9 cellular contexts compared by ENCODE assay signal in the genomic region with DNA sequence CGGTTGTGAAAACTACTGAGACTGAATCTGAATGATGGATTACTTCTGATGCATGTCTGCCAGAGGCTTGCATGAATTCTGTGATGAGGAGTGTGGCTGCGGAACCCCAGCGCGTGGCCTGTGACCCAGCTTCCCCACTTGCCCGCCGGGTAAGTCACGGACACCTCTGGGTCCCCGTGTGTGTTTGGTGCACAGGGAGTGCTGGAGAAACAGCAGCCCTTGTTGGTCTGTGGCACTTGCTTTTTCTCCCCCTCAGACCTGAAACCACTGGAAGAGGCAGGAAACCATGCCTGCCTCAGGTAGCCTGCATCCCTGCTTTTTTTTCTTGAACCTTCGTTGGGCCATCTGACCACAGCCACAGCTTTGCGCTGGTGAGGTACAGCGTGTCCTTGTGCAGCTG. TPM values are rescaled to one million over a fixed set of nuclear protein-coding genes. Genes with fewer than 3 reads are reported as not detected.
DNase-seq lines count a peak whose midpoint lies in the region; ATAC-seq, FAIRE-seq and TF ChIP-seq lines count a peak whose summit lies in the region.
"Had no signal": no experiment of that assay in that cellular context is flagged by ENCODE, and none has a peak within 500 bp of the region (broad histone marks: within the 10 kb centered on the region; RNA-seq: fewer than 3 reads in every experiment).

No MANE protein-coding gene starts in this region.

- RAD21 ChIA-PET in GM12878 (lab: Charles Lee; ENCODE audit: unreplicated experiment), result interaction anchor here (0.7 to 1.0 kb wide), 2 partner anchors 16 to 77 kb away, joined by 3 read pairs; no protein-coding TSS in a partner anchor

- FAIRE-seq in GM12878 (lab: Jason Lieb, UNC), result no peak

- peak overlapping the region in 1 of 2 experiments; percentile 24 for H3K23ac ChIP-seq in mesenchymal stem cell (ENCODE audit: low read length in 2 of 2)

- no peak overlapping the region for H2AK5ac ChIP-seq in mesenchymal stem cell (ENCODE audit: low read length, severe bottlenecking)

- H3K27ac Mint-ChIP-seq in activated T-cell treated with anti-CD3 and anti-CD28 coated beads, Interleukin-2, amount 50 U/mL, for 72 hours, result peak overlapping the region; percentile 43

- ATAC-seq in activated T-cell treated with anti-CD3 and anti-CD28 coated beads, Interleukin-2, amount 50 U/mL, for 72 hours (replicated peaks in 1 of 2), result no peak
- no peak for ATAC-seq in GM12878
- ATAC-seq in HG03460 (IDR thresholded peaks at IDR 0.05; ENCODE audit: unreplicated experiment), result no peak
- no peak for ATAC-seq in aorta (ENCODE audit: low FRiP score)

- peak overlapping the region; percentile 5 to 17 for H3K4me3 Mint-ChIP-seq in activated T-cell treated with anti-CD3 and anti-CD28 coated beads, Interleukin-2, amount 50 U/mL, for 72 hours

- TF ChIP-seq CTCF in GM12878 (IDR thresholded peaks at IDR 0.05 in 2 of 3, conservative IDR thresholded peaks at IDR 0.05 in 1 of 3; ENCODE audit: control insufficient read depth in 2 of 3, extremely low read depth in 1 of 3, insufficient read depth in 1 of 3, low read depth in 3 of 3, low read length in 3 of 3), result no peak

- no peak for TF ChIP-seq POLR2A in GM12878 (IDR thresholded peaks at IDR 0.05; ENCODE audit: low read depth, low read length)

- peaks cover 0 to 17% of the 10 kb centered on the region in 2 experiments; a peak in 1 of 4 replicates for H3K36me3 ChIP-seq in GM12878 (ENCODE audit: control insufficient read depth in 2 of 2, insufficient read depth in 2 of 2, low read length in 1 of 2)
- H3K36me3 ChIP-seq in mesenchymal stem cell (ENCODE audit: control insufficient read depth in 1 of 2, insufficient read depth in 2 of 2, low read depth in 1 of 2, low read length in 2 of 2), result peaks cover 8 to 20% of the 10 kb centered on the region in 2 experiments
- peaks cover 25% of the 10 kb centered on the region for H3K36me3 ChIP-seq in thymus (ENCODE audit: control insufficient read depth, insufficient read depth)
- H3K36me3 ChIP-seq in aorta (ENCODE audit: control insufficient read depth in 1 of 2, insufficient read depth in 2 of 2, low read length in 1 of 2), result peaks cover 0 to 5% of the 10 kb centered on the region in 2 donors

- no peak overlapping the region for H3K4me3 ChIP-seq in GM12878
- peak overlapping the region in 1 of 2 experiments; percentile 66 for H3K4me3 ChIP-seq in mesenchymal stem cell (ENCODE audit: insufficient read depth in 1 of 2, low read depth in 1 of 2, low read length in 2 of 2)
- H3K4me3 ChIP-seq in thymus (ENCODE audit: low read length), result no peak overlapping the region
- H3K4me3 ChIP-seq in aorta (ENCODE audit: low read length in 2 of 2), result no peak overlapping the region

- in situ Hi-C loops in GM12878 (cut with MboI), result no loop called here

- peaks cover 34% of the 10 kb centered on the region for H3K79me2 ChIP-seq in GM12878 (ENCODE audit: control insufficient read depth, insufficient read depth, low read length)

- H3K4me2 ChIP-seq in GM12878 (ENCODE audit: control insufficient read depth, insufficient read depth) (peak overlapping the region; percentile 45; the same call in 1 of the 2 replicates), mesenchymal stem cell (ENCODE audit: low read length, poor library complexity, severe bottlenecking) (peak overlapping the region; percentile 26)

- BruUV-seq in GM12878 (replicated peaks; lab: Mats Ljungman, UMichigan), result no TSS peak

- H2AFZ ChIP-seq in GM12878 (ENCODE audit: control insufficient read depth, low read depth, low read length) (no peak overlapping the region), mesenchymal stem cell (ENCODE audit: low read depth, low read length) (no peak overlapping the region)

- H4K91ac ChIP-seq in mesenchymal stem cell (ENCODE audit: low read length), result peak overlapping the region; percentile 6

- POLR2A ChIA-PET in GM12878 (lab: Charles Lee), result no interaction called here

- H4K20me1 ChIP-seq in GM12878 (ENCODE audit: control insufficient read depth, insufficient read depth), result no peaks in the 10 kb centered on the region

- no peak for TF ChIP-seq EP300 in GM12878 (IDR thresholded peaks at IDR 0.05; ENCODE audit: borderline replicate concordance in 1 of 2, control insufficient read depth in 1 of 2, low read depth in 2 of 2, low read length in 2 of 2)

- no peaks in the 10 kb centered on the region for H3K27me3 Mint-ChIP-seq in activated T-cell treated with anti-CD3 and anti-CD28 coated beads, Interleukin-2, amount 50 U/mL, for 72 hours (ENCODE audit: low read depth)

- H3K9me3 ChIP-seq in GM12878 (replicated peaks; ENCODE audit: control insufficient read depth, insufficient read depth, low read length) (no peaks in the 10 kb centered on the region), mesenchymal stem cell (ENCODE audit: control insufficient read depth, low read length) (no peaks in the 10 kb centered on the region), thymus (ENCODE audit: control insufficient read depth) (no peaks in the 10 kb centered on the region), aorta (ENCODE audit: control insufficient read depth, low read length) (no peaks in the 10 kb centered on the region)
- H3K9me3 ChIP-seq: heart right ventricle had no signal

- H2BK12ac ChIP-seq in mesenchymal stem cell (ENCODE audit: low read length in 2 of 2), result no peak overlapping the region

- no peaks in the 10 kb centered on the region for H3K9me3 Mint-ChIP-seq in activated T-cell treated with anti-CD3 and anti-CD28 coated beads, Interleukin-2, amount 50 U/mL, for 72 hours

- H3K36me3 Mint-ChIP-seq in activated T-cell treated with anti-CD3 and anti-CD28 coated beads, Interleukin-2, amount 50 U/mL, for 72 hours (ENCODE audit: insufficient read depth in 2 of 2), result peaks cover 0 to 2% of the 10 kb centered on the region in 2 donors

- intact Hi-C loops in GM12878 (cut with micrococcal nuclease; ENCODE audit: unreplicated experiment), result no loop called here
- intact Hi-C loops in aorta (cut with DNase I), result no loop called here

- CTCF ChIA-PET in GM12878 (lab: Yijun Ruan, JAX), result interaction anchor here (1.1 to 2.5 kb wide), 6 partner anchors 20 to 118 kb away, joined by 3 to 6 read pairs (median 3); no protein-coding TSS in a partner anchor

- H3K4me1 ChIP-seq in GM12878 (ENCODE audit: control insufficient read depth, insufficient read depth, low read length), result peaks cover 32% of the 10 kb centered on the region
- H3K4me1 ChIP-seq in mesenchymal stem cell (ENCODE audit: control insufficient read depth, insufficient read depth, low read depth, low read length), result peaks cover 30% of the 10 kb centered on the region
- peaks cover 16% of the 10 kb centered on the region for H3K4me1 ChIP-seq in thymus (ENCODE audit: control insufficient read depth, insufficient read depth, low read length)
- no peaks in the 10 kb centered on the region for H3K4me1 ChIP-seq in aorta (ENCODE audit: control insufficient read depth in 1 of 2, insufficient read depth in 2 of 2, low read length in 2 of 2)

- no peaks in the 10 kb centered on the region for H3K27me3 ChIP-seq in GM12878 (replicated peaks in 1 of 2; ENCODE audit: control insufficient read depth in 2 of 2, insufficient read depth in 2 of 2, low read length in 1 of 2)
- no peaks in the 10 kb centered on the region for H3K27me3 ChIP-seq in mesenchymal stem cell (ENCODE audit: control insufficient read depth in 1 of 2, insufficient read depth in 1 of 2, low read length in 2 of 2)
- H3K27me3 ChIP-seq in thymus (ENCODE audit: control insufficient read depth, insufficient read depth), result no peaks in the 10 kb centered on the region
- no peaks in the 10 kb centered on the region for H3K27me3 ChIP-seq in aorta (ENCODE audit: control insufficient read depth in 1 of 2, insufficient read depth in 2 of 2, low read length in 1 of 2)
- H3K27me3 ChIP-seq: heart right ventricle had no signal

- H4K8ac ChIP-seq in mesenchymal stem cell (ENCODE audit: low read length), result no peak overlapping the region

- peaks cover 52% of the 10 kb centered on the region for H3K4me1 Mint-ChIP-seq in activated T-cell treated with anti-CD3 and anti-CD28 coated beads, Interleukin-2, amount 50 U/mL, for 72 hours (ENCODE audit: low read depth)

- SMC1A ChIA-PET in GM12878 (lab: Charles Lee; ENCODE audit: uncharacterized antibody, unreplicated experiment), result interaction anchor here (1.7 kb wide), 1 partner anchor 50 kb away, joined by 6 read pairs; no protein-coding TSS in a partner anchor

- H3K4ac ChIP-seq in mesenchymal stem cell (ENCODE audit: low read depth in 1 of 2, low read length in 2 of 2), result no peak overlapping the region

- H3K18ac ChIP-seq in mesenchymal stem cell (ENCODE audit: low read depth in 1 of 2, low read length in 2 of 2), result peak overlapping the region; percentile 3 to 14

- WGBS in GM12878 (ENCODE audit: insufficient coverage, insufficient replicate concordance, low lambda C conversion rate, missing lambda C conversion rate), result 86% methylated on average over 11 of the region's 11 CpGs
- WGBS in mesenchymal stem cell, result 97% methylated on average over 11 of the region's 11 CpGs
- WGBS in thymus, result 76% methylated on average over 11 of the region's 11 CpGs
- 83 to 88% methylated on average over 11 of the region's 11 CpGs for WGBS in aorta, 2 donors

- no peak for DNase-seq in activated T-cell treated with anti-CD3 and anti-CD28 coated beads, Interleukin-2, amount 50 U/mL, for 72 hours
- DNase-seq in activated T-cell treated with anti-CD3 and anti-CD28 coated beads for 4 hours, result no peak
- no peak for DNase-seq in GM12878 (ENCODE audit: low read depth, low spot score)
- DNase-seq in mesenchymal stem cell, result no peak
- no peak for DNase-seq in stimulated activated CD4-positive, alpha-beta T cell treated with anti-CD3 and anti-CD28 coated beads, Interleukin-12 subunit alpha, Interleukin-12 subunit beta, amount 100 ng/mL, for 4 hours
- no peak for DNase-seq in aorta
- DNase-seq: heart right ventricle had no signal

- H3K9ac ChIP-seq in GM12878 (ENCODE audit: control insufficient read depth, insufficient read depth, low read length) (0 out of 2 replicates have a peak overlapping the region, but pooled peaks have one; percentile 11), mesenchymal stem cell (ENCODE audit: low read length) (peak overlapping the region; percentile 85)

- no peak overlapping the region for H2BK120ac ChIP-seq in mesenchymal stem cell (ENCODE audit: low read depth, low read length)

- TF ChIP-seq RAD21 in GM12878 (IDR thresholded peaks at IDR 0.05; ENCODE audit: insufficient read depth, low read depth, low read length), result no peak

- 0 out of 2 replicates have a peak overlapping the region, but pooled peaks have one; percentile 56 for H3K27ac ChIP-seq in GM12878 (ENCODE audit: control insufficient read depth, insufficient read depth)
- H3K27ac ChIP-seq in mesenchymal stem cell (ENCODE audit: low read length, poor library complexity, severe bottlenecking), result no peak overlapping the region
- H3K27ac ChIP-seq in thymus (ENCODE audit: low read depth), result peak overlapping the region; percentile 52
- H3K27ac ChIP-seq in aorta (ENCODE audit: low read depth in 1 of 2, low read length in 2 of 2), result no peak overlapping the region

- no peak overlapping the region for H2BK5ac ChIP-seq in mesenchymal stem cell (ENCODE audit: low read depth, low read length, poor library complexity, severe bottlenecking)

- H2BK15ac ChIP-seq in mesenchymal stem cell (ENCODE audit: low read depth, poor library complexity, severe bottlenecking), result peak overlapping the region; percentile 19

- H3K14ac ChIP-seq in mesenchymal stem cell (ENCODE audit: low read length in 2 of 2), result no peak overlapping the region

- H3K79me1 ChIP-seq in mesenchymal stem cell (replicated peaks; ENCODE audit: low read length, poor library complexity, severe bottlenecking), result peaks cover 25% of the 10 kb centered on the region

RNA-seq across cellular contexts. Expression of a gene that starts 51.9 kb away (rescaled TPM):
- 10 to 100 TPM; 14.5 to 15.3 TPM for total RNA-seq in activated T-cell treated with anti-CD3 and anti-CD28 coated beads, Interleukin-2, amount 50 U/mL, for 72 hours
- total RNA-seq in GM12878 (2013; cell fraction: nucleolus; rRNA removed), result 9.2 and 10.5 TPM in 2 replicates
- total RNA-seq in GM12878 (2014; rRNA removed) (8.9 and 9.0 TPM in 2 replicates), GM12878 (2014; rRNA removed; fragmentation: Illumina TruSeq; extraction: Trizol) (6.7 and 6.9 TPM in 2 replicates), GM12878 (2021) (12.0 TPM in 2 replicates), aorta (10 to 100 TPM; 18.1 to 19.2 TPM)
- 5.4 TPM for polyA plus RNA-seq in GM12878 (2011; ENCODE audit: low read depth)
- polyA plus RNA-seq in GM12878 (2011; rRNA removed) (3.7 and 4.3 TPM in 2 replicates), GM12878 (2014; fragmentation: Illumina TruSeq; extraction: Trizol) (6.6 and 7.2 TPM in 2 replicates), GM12878 (2014; fragmentation: Nextera tagmentation; extraction: Ambion mirVana) (1 to 10 TPM in 1 of 2 experiments, under 1 TPM in 1; 0.66 to 1.2 TPM), GM12878 (2014; rRNA removed) (7.7 and 7.9 TPM in 2 replicates), GM12878 (2016; fragmentation: Nextera tagmentation; extraction: Ambion mirVana) (1 to 10 TPM; 1.1 to 1.3 TPM), thymus (15.2 TPM), aorta (1 to 10 TPM; 6.5 to 8.4 TPM)
- 5.5 and 6.6 TPM in 2 replicates for polyA plus RNA-seq in GM12878 (2011; cell fraction: cytosol; rRNA removed)
- 9.5 and 13.3 TPM in 2 replicates for polyA plus RNA-seq in GM12878 (2011; cell fraction: nucleus; rRNA removed)
- polyA plus RNA-seq in GM12878 (2012), result 6.8 and 9.0 TPM in 2 replicates
- 4.1 and 7.7 TPM in 2 replicates for polyA minus RNA-seq in GM12878 (2011; rRNA and poly(A)+ RNA removed)
- 5.0 and 5.9 TPM in 2 replicates for polyA minus RNA-seq in GM12878 (2011; cell fraction: cytosol; rRNA and poly(A)+ RNA removed)
- polyA minus RNA-seq in GM12878 (2011; cell fraction: nucleus; rRNA and poly(A)+ RNA removed), result 4.4 and 8.4 TPM in 2 replicates
- polyA plus RNA-seq in mesenchymal stem cell (2013, experiment 1 of 2), result 13.5 TPM
- polyA plus RNA-seq in mesenchymal stem cell (2013, experiment 2 of 2), result 14.1 TPM

Comparison
In these comparisons a context has a peak if more than half of its experiments do, and no peak if none do; other contexts are left out.
1. H3K27ac ChIP-seq: peak in GM12878 (single experiment) and thymus (single experiment); none in mesenchymal stem cell (single experiment) and aorta (0 of 2).